Comparison of ENCODE assay signal across 19 cellular contexts in genomic region chr1:154171222-154171583, GRCh38. TPM values are rescaled to one million over a fixed set of nuclear protein-coding genes. Genes with fewer than 3 reads are reported as not detected.
DNase-seq lines count a peak whose midpoint lies in the region; ATAC-seq and TF ChIP-seq lines count a peak whose summit lies in the region.
"Had no signal": no experiment of that assay in that cellular context is flagged by ENCODE, and none has a peak within 500 bp of the region (broad histone marks: within the 10 kb centered on the region; RNA-seq: fewer than 3 reads in every experiment).

No MANE protein-coding gene starts in this region.

- no peak overlapping the region for H3K4me3 ChIP-seq in SK-N-SH (ENCODE audit: low read depth in 2 of 2, low read length in 1 of 2)
- H3K4me3 ChIP-seq in endocrine pancreas (ENCODE audit: control insufficient read depth, insufficient read depth, low read length): peak overlapping the region; percentile 24
- no peak overlapping the region for H3K4me3 ChIP-seq in psoas muscle
- H3K4me3 ChIP-seq: BLaER1 treated with 17β-estradiol and CSF1 and Interleukin-3, amounts not matched to agents 10 nM and 100 nM; HAP-1 had no signal

- H4K20me1 ChIP-seq in SK-N-SH (ENCODE audit: insufficient read depth): peaks cover 92% of the 10 kb centered on the region

- no peak overlapping the region for H3K27ac ChIP-seq in SK-N-SH (ENCODE audit: low read depth in 2 of 2, low read length in 1 of 2)
- peak overlapping the region; percentile 5 for H3K27ac ChIP-seq in psoas muscle
- H3K27ac ChIP-seq: 22Rv1; BLaER1 treated with 17β-estradiol and CSF1 and Interleukin-3, amounts not matched to agents 10 nM and 100 nM had no signal

- H3K9me3 ChIP-seq in SK-N-SH (no peaks in the 10 kb centered on the region), T-helper 17 cell (ENCODE audit: control insufficient read depth, low read length, poor library complexity, severe bottlenecking) (no peaks in the 10 kb centered on the region), endocrine pancreas (ENCODE audit: control insufficient read depth, low read length) (no peaks in the 10 kb centered on the region), psoas muscle (no peaks in the 10 kb centered on the region)
- H3K9me3 ChIP-seq: HAP-1 had no signal

- H3K36me3 Mint-ChIP-seq in T-helper 17 cell (ENCODE audit: low read depth): peaks cover 13% of the 10 kb centered on the region
- peaks cover 72% of the 10 kb centered on the region for H3K36me3 Mint-ChIP-seq in activated CD8-positive, alpha-beta memory T cell treated with anti-CD3 and anti-CD28 coated beads, Interleukin-2, amount 10 ng/mL, durations not matched to agents 7 days and 5 days

- H3K4me3 Mint-ChIP-seq in T-helper 17 cell: no peak overlapping the region
- no peak overlapping the region for H3K4me3 Mint-ChIP-seq in activated CD8-positive, alpha-beta memory T cell treated with anti-CD3 and anti-CD28 coated beads, Interleukin-2, amount 10 ng/mL, durations not matched to agents 7 days and 5 days
- H3K4me3 Mint-ChIP-seq: brain had no signal

- peaks cover 79 to 86% of the 10 kb centered on the region in 2 experiments for H3K36me3 ChIP-seq in SK-N-SH (replicated peaks in 1 of 2; ENCODE audit: control insufficient read depth in 1 of 2, insufficient read depth in 2 of 2, low read length in 1 of 2)
- peaks cover 5% of the 10 kb centered on the region for H3K36me3 ChIP-seq in endocrine pancreas (ENCODE audit: control insufficient read depth, insufficient read depth, low read length)
- H3K36me3 ChIP-seq in psoas muscle (ENCODE audit: insufficient read depth in 1 of 2, low read depth in 1 of 2): peaks cover 40 to 100% of the 10 kb centered on the region in 2 donors

- H3K27ac Mint-ChIP-seq in T-helper 17 cell: peak overlapping the region; percentile 91
- H3K27ac Mint-ChIP-seq in activated CD8-positive, alpha-beta memory T cell treated with anti-CD3 and anti-CD28 coated beads, Interleukin-2, amount 10 ng/mL, durations not matched to agents 7 days and 5 days: no peak overlapping the region

- H3K27me3 ChIP-seq in SK-N-SH (ENCODE audit: insufficient read depth): no peaks in the 10 kb centered on the region
- no peaks in the 10 kb centered on the region for H3K27me3 ChIP-seq in endocrine pancreas (ENCODE audit: control insufficient read depth, insufficient read depth, low read length)
- H3K27me3 ChIP-seq in psoas muscle (ENCODE audit: insufficient read depth in 3 of 3, low read length in 2 of 3): no peaks in the 10 kb centered on the region
- H3K27me3 ChIP-seq: BLaER1 treated with 17β-estradiol and CSF1 and Interleukin-3, amounts not matched to agents 10 nM and 100 nM had no signal

- CTCF ChIA-PET in SK-N-SH (lab: Yijun Ruan, JAX): interaction anchor here (1.3 kb wide), 1 partner anchor 13 kb away, joined by 5 read pairs; no protein-coding TSS in a partner anchor
- CTCF ChIA-PET in activated CD8-positive, alpha-beta memory T cell treated with anti-CD3 and anti-CD28 coated beads, Interleukin-2, amount 10 ng/mL, durations not matched to agents 7 days and 5 days (lab: Charles Lee): interaction anchor here (1.0 kb wide), 1 partner anchor 308 kb away, joined by 3 read pairs; no protein-coding TSS in a partner anchor

- DNase-seq in SK-N-SH: no peak
- DNase-seq in T-helper 17 cell: no peak
- DNase-seq in psoas muscle: no peak
- no peak for DNase-seq in activated CD8-positive, alpha-beta memory T cell treated with anti-CD3 and anti-CD28 coated beads, Interleukin-2, amount 10 ng/mL, durations not matched to agents 7 days and 5 days
- DNase-seq in NCI-H187 (lab: John Stamatoyannopoulos, UW): no peak
- no peak for DNase-seq in NCI-H2196 treated with DMSO at 0.1 percent for 48 hours (lab: John Stamatoyannopoulos, UW; ENCODE audit: unreplicated experiment)
- DNase-seq: activated effector memory CD4-positive, alpha-beta T cell treated with Interleukin-2 at 50 U/mL for 16 hours; DMS79 treated with DMSO at 0.1 percent for 48 hours; NCI-H1417 treated with DMSO at 0.1 percent for 48 hours; stimulated activated naive CD4-positive, alpha-beta T cell; T1000 had no signal

- no peak overlapping the region for H3K9ac ChIP-seq in SK-N-SH
- H3K9ac ChIP-seq in endocrine pancreas (ENCODE audit: control insufficient read depth, insufficient read depth, low read length): peak overlapping the region; percentile 30

- peaks cover 23% of the 10 kb centered on the region for H3K4me1 Mint-ChIP-seq in T-helper 17 cell
- peaks cover 34% of the 10 kb centered on the region for H3K4me1 Mint-ChIP-seq in activated CD8-positive, alpha-beta memory T cell treated with anti-CD3 and anti-CD28 coated beads, Interleukin-2, amount 10 ng/mL, durations not matched to agents 7 days and 5 days

- no peak overlapping the region for H2AFZ ChIP-seq in SK-N-SH (ENCODE audit: low read depth)

- TF ChIP-seq RAD21 in SK-N-SH (IDR thresholded peaks at IDR 0.05; ENCODE audit: low read length): no peak

- H3K4me2 ChIP-seq in SK-N-SH: no peak overlapping the region

- ATAC-seq in SK-N-SH treated with all-trans-retinoic acid at 6 μM for 48 hours: no peak
- no peak for ATAC-seq in T-helper 17 cell
- no peak for ATAC-seq in psoas muscle
- ATAC-seq in activated CD8-positive, alpha-beta memory T cell treated with anti-CD3 and anti-CD28 coated beads, Interleukin-2, amount 10 ng/mL, durations not matched to agents 7 days and 5 days: no peak

- TF ChIP-seq EP300 in SK-N-SH (IDR thresholded peaks at IDR 0.05; ENCODE audit: borderline replicate concordance in 1 of 2, low read depth in 1 of 2, low read length in 1 of 2): no peak

- H3K9me2 ChIP-seq in SK-N-SH: no peaks in the 10 kb centered on the region

- H3K4me1 ChIP-seq in SK-N-SH (ENCODE audit: control insufficient read depth in 1 of 2, insufficient read depth in 2 of 2, low read depth in 1 of 2, low read length in 1 of 2) (no peaks in the 10 kb centered on the region), endocrine pancreas (ENCODE audit: control insufficient read depth, insufficient read depth, low read length) (peaks cover 29% of the 10 kb centered on the region), psoas muscle (peaks cover 13% of the 10 kb centered on the region)
- H3K4me1 ChIP-seq: HAP-1 had no signal

- no peaks in the 10 kb centered on the region for H3K27me3 Mint-ChIP-seq in T-helper 17 cell
- no peaks in the 10 kb centered on the region for H3K27me3 Mint-ChIP-seq in activated CD8-positive, alpha-beta memory T cell treated with anti-CD3 and anti-CD28 coated beads, Interleukin-2, amount 10 ng/mL, durations not matched to agents 7 days and 5 days
- H3K27me3 Mint-ChIP-seq: brain had no signal

- H3F3A ChIP-seq in SK-N-SH (replicated peaks; ENCODE audit: insufficient read depth): peaks cover 3% of the 10 kb centered on the region

- no peak for TF ChIP-seq CTCF in SK-N-SH (IDR thresholded peaks at IDR 0.05)
- no peak for TF ChIP-seq CTCF in psoas muscle (IDR thresholded peaks at IDR 0.05)

- WGBS in SK-N-SH (ENCODE audit: low lambda C conversion rate): 89% methylated on average over 4 of the region's 4 CpGs
- WGBS in psoas muscle, 3 donors: 75 to 86% (median 83%) methylated on average over 4 of the region's 4 CpGs

- POLR2A ChIA-PET in SK-N-SH (lab: Yijun Ruan, JAX): no interaction called here

- H3K79me2 ChIP-seq in SK-N-SH (ENCODE audit: insufficient read depth): peaks cover 99% of the 10 kb centered on the region

- intact Hi-C loops in psoas muscle (cut with DNase I): no loop called here

- H3K9me3 Mint-ChIP-seq in activated CD8-positive, alpha-beta memory T cell treated with anti-CD3 and anti-CD28 coated beads, Interleukin-2, amount 10 ng/mL, durations not matched to agents 7 days and 5 days (ENCODE audit: low read depth): no peaks in the 10 kb centered on the region
- H3K9me3 Mint-ChIP-seq: brain had no signal

TF ChIP-seq in SK-N-SH, 30 proteins besides CTCF, POLR2A, EP300 and RAD21 (continues in another document):
- TF ChIP-seq POLR2AphosphoS5 (IDR thresholded peaks at IDR 0.05; ENCODE audit: low read depth, low read length) (0 out of 2 replicates have a peak, but pooled peaks have one; percentile 17), NFIC (IDR thresholded peaks at IDR 0.05; ENCODE audit: borderline replicate concordance) (no peak)

TF ChIP-seq in SK-N-SH treated with all-trans-retinoic acid at 6 μM for 48 hours, 23 proteins besides CTCF, POLR2A, EP300 and RAD21 (continues in another document):
- TF ChIP-seq TCF4 (CRISPR knock-in tag; IDR thresholded peaks at IDR 0.05; ENCODE audit: borderline replicate concordance) (no peak), RARB (CRISPR knock-in tag; IDR thresholded peaks at IDR 0.05) (no peak)

RNA-seq across cellular contexts. Expression of gene NUP210L, which starts 16.3 kb away (rescaled TPM):
- not detected in 2 replicates for polyA plus RNA-seq in SK-N-SH (2012; rRNA removed)
- polyA plus RNA-seq in SK-N-SH (2012; cell fraction: cytosol; rRNA removed): not detected in 2 replicates
- 0.02 TPM in 1 of 2 replicates, not detected in the other for polyA plus RNA-seq in SK-N-SH (2012; cell fraction: nucleus; rRNA removed)
- total RNA-seq in T-helper 17 cell: under 1 TPM in 1 of 2 donors, not detected in 1; 0.07 TPM
- total RNA-seq in psoas muscle: 1 to 10 TPM in 1 of 4 donors, under 1 TPM in 3; 0.05 to 3.0 (median 0.26) TPM
- under 1 TPM in 1 of 3 donors, not detected in 2; 0.01 TPM for polyA plus RNA-seq in psoas muscle
- under 1 TPM in 1 of 2 experiments, not detected in 1; 0.09 TPM for total RNA-seq in activated CD8-positive, alpha-beta memory T cell treated with anti-CD3 and anti-CD28 coated beads, Interleukin-2, amount 10 ng/mL, durations not matched to agents 7 days and 5 days
- total RNA-seq: HT1080 had no signal

RNA-seq across cellular contexts. Expression of gene TPM3, which starts 20.7 kb away (rescaled TPM):
- 324 and 359 TPM in 2 replicates for polyA plus RNA-seq in SK-N-SH (2012; rRNA removed)
- 391 and 506 TPM in 2 replicates for polyA plus RNA-seq in SK-N-SH (2012; cell fraction: cytosol; rRNA removed)
- 163 and 260 TPM in 2 replicates for polyA plus RNA-seq in SK-N-SH (2012; cell fraction: nucleus; rRNA removed)
- 100 to 1,000 TPM; 386 to 391 TPM for total RNA-seq in T-helper 17 cell
- total RNA-seq in psoas muscle: 1,000 to 10,000 TPM; 2,192 to 3,898 (median 3,031) TPM
- polyA plus RNA-seq in psoas muscle: 1,000 to 10,000 TPM; 1,778 to 2,728 (median 2,516) TPM
- total RNA-seq in activated CD8-positive, alpha-beta memory T cell treated with anti-CD3 and anti-CD28 coated beads, Interleukin-2, amount 10 ng/mL, durations not matched to agents 7 days and 5 days: 100 to 1,000 TPM; 678 to 780 TPM

RNA-seq across cellular contexts. Expression of gene CFAP141, which starts 34.9 kb away (rescaled TPM):
- polyA plus RNA-seq in SK-N-SH (2012; rRNA removed) (not detected in 2 replicates), psoas muscle (not detected)
- polyA plus RNA-seq in SK-N-SH (2012; cell fraction: cytosol; rRNA removed): not detected in 2 replicates
- polyA plus RNA-seq in SK-N-SH (2012; cell fraction: nucleus; rRNA removed): not detected in 2 replicates
- total RNA-seq in T-helper 17 cell (not detected), psoas muscle (not detected)
- total RNA-seq in activated CD8-positive, alpha-beta memory T cell treated with anti-CD3 and anti-CD28 coated beads, Interleukin-2, amount 10 ng/mL, durations not matched to agents 7 days and 5 days: not detected
- total RNA-seq: HT1080, ureter had no signal

RNA-seq across cellular contexts. Expression of gene UBAP2L, which starts 49.6 kb away (rescaled TPM):
- polyA plus RNA-seq in SK-N-SH (2012; rRNA removed) (146 and 161 TPM in 2 replicates), psoas muscle (10 to 100 TPM; 45.8 to 92.0 (median 81.9) TPM)
- polyA plus RNA-seq in SK-N-SH (2012; cell fraction: cytosol; rRNA removed): 111 and 115 TPM in 2 replicates
- polyA plus RNA-seq in SK-N-SH (2012; cell fraction: nucleus; rRNA removed): 191 and 357 TPM in 2 replicates
- total RNA-seq in T-helper 17 cell (100 to 1,000 TPM; 186 to 192 TPM), psoas muscle (100 to 1,000 TPM in 1 of 4 donors, 10 to 100 TPM in 3; 83.9 to 121 (median 87.5) TPM)
- total RNA-seq in activated CD8-positive, alpha-beta memory T cell treated with anti-CD3 and anti-CD28 coated beads, Interleukin-2, amount 10 ng/mL, durations not matched to agents 7 days and 5 days: 100 to 1,000 TPM; 162 to 201 TPM
